8 cellular contexts compared by ENCODE assay signal in the genomic region with DNA sequence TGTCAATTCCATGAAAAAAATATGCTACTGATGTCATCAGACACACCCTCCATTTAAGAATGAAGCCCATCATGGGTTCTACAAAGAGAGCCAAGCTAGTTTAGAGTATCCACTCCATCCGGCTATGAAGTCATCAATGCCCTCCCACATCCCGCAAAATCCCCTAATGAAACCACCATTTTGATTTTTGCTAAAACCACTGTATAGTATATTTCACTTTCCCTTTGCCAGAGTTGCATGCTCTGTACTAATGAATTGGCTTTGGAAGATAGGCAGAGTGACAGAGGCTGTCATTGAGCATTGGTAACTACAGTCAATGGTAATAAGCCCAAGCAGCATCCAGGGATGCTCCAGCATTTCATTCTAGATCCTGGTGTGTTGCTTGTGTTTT.
DNase-seq lines count a peak whose midpoint lies in the region; ATAC-seq and TF ChIP-seq lines count a peak whose summit lies in the region.

No MANE protein-coding gene starts in this region.

- H3K27ac ChIP-seq in spleen (peak overlapping the region in 6 of 8 donors; percentile 13 to 75 (median 53)), stomach (no peak overlapping the region)

- no peaks in the 10 kb centered on the region for H3K9me3 ChIP-seq in spleen
- H3K9me3 ChIP-seq in stomach, result no peaks in the 10 kb centered on the region

- H3K4me3 Mint-ChIP-seq in activated CD8-positive, alpha-beta memory T cell treated with anti-CD3 and anti-CD28 coated beads, Interleukin-2, amount 10 ng/mL, durations not matched to agents 7 days and 5 days, result peak overlapping the region; percentile 44

- H3K4me3 ChIP-seq in spleen (no peak overlapping the region), stomach (no peak overlapping the region)

- intact Hi-C loops in spleen (cut with DNase I; ENCODE audit: low total_unique reads), result loop anchor here (5.0 kb wide), 1 partner anchor 120 kb away; a partner anchor contains a TSS
- intact Hi-C loops in stomach (cut with DNase I; ENCODE audit: low total_unique reads), result loop anchor here (2.0 to 5.0 kb wide), 2 partner anchors 120 to 185 kb away; a partner anchor contains a TSS
- intact Hi-C loops in posterior cingulate gyrus (cut with DNase I), result loop anchor here (1.0 to 2.0 kb wide), 2 partner anchors 118 to 187 kb away; a partner anchor contains a TSS

- peak; percentile 79 for DNase-seq in activated CD8-positive, alpha-beta memory T cell treated with anti-CD3 and anti-CD28 coated beads, Interleukin-2, amount 10 ng/mL, durations not matched to agents 7 days and 5 days
- no peak for DNase-seq in activated CD8-positive, alpha-beta memory T cell treated with anti-CD3 and anti-CD28 coated beads, Interleukin-2, amount 50 U/mL, for 48 hours
- peak in 4 of 5 donors; percentile 39 to 84 (median 53) for DNase-seq in T-helper 1 cell
- DNase-seq in spleen, result no peak
- DNase-seq in HuH-7 (ENCODE audit: low spot score), result no peak
- DNase-seq in stomach, result no peak
- DNase-seq in posterior cingulate gyrus, result no peak

- WGBS in spleen, 5 donors, result 46 to 77% (median 70%) methylated on average over 2 of the region's 2 CpGs
- 78 to 87% (median 82%) methylated on average over 2 of the region's 2 CpGs for WGBS in stomach, 5 donors

- H3K27ac Mint-ChIP-seq in activated CD8-positive, alpha-beta memory T cell treated with anti-CD3 and anti-CD28 coated beads, Interleukin-2, amount 10 ng/mL, durations not matched to agents 7 days and 5 days, result peak overlapping the region; percentile 78

- H3K9me3 Mint-ChIP-seq in activated CD8-positive, alpha-beta memory T cell treated with anti-CD3 and anti-CD28 coated beads, Interleukin-2, amount 10 ng/mL, durations not matched to agents 7 days and 5 days (ENCODE audit: low read depth), result no peaks in the 10 kb centered on the region

- no peak for TF ChIP-seq EP300 in stomach (IDR thresholded peaks at IDR 0.05)

- peaks cover 77% of the 10 kb centered on the region for H3K4me1 Mint-ChIP-seq in activated CD8-positive, alpha-beta memory T cell treated with anti-CD3 and anti-CD28 coated beads, Interleukin-2, amount 10 ng/mL, durations not matched to agents 7 days and 5 days

- peaks cover 19 to 96% (median 56%) of the 10 kb centered on the region in 6 donors for H3K4me1 ChIP-seq in spleen
- H3K4me1 ChIP-seq in stomach, result peaks cover 10 to 48% (median 20%) of the 10 kb centered on the region in 4 donors

- peaks cover 23% of the 10 kb centered on the region for H3K36me3 Mint-ChIP-seq in activated CD8-positive, alpha-beta memory T cell treated with anti-CD3 and anti-CD28 coated beads, Interleukin-2, amount 10 ng/mL, durations not matched to agents 7 days and 5 days

- TF ChIP-seq POLR2A in spleen (IDR thresholded peaks at IDR 0.05) (no peak), stomach (IDR thresholded peaks at IDR 0.05) (no peak)

- no peaks in the 10 kb centered on the region for H3K27me3 ChIP-seq in spleen (replicated peaks in 1 of 7)
- no peaks in the 10 kb centered on the region for H3K27me3 ChIP-seq in stomach

- TF ChIP-seq CTCF in spleen (IDR thresholded peaks at IDR 0.05 in 8 of 11, conservative IDR thresholded peaks at IDR 0.05 in 3 of 11) (no peak), stomach (IDR thresholded peaks at IDR 0.05) (no peak)

- H3K36me3 ChIP-seq in spleen (peaks cover 0 to 1% (median 0%) of the 10 kb centered on the region in 6 donors), stomach (no peaks in the 10 kb centered on the region)

- CTCF ChIA-PET in activated CD8-positive, alpha-beta memory T cell treated with anti-CD3 and anti-CD28 coated beads, Interleukin-2, amount 10 ng/mL, durations not matched to agents 7 days and 5 days (lab: Charles Lee), result interaction anchor here (0.6 to 3.5 kb wide), 26 partner anchors 9 to 313 kb away, joined by 3 to 49 read pairs (median 4); a partner anchor contains a TSS

- no peaks in the 10 kb centered on the region for H3K27me3 Mint-ChIP-seq in activated CD8-positive, alpha-beta memory T cell treated with anti-CD3 and anti-CD28 coated beads, Interleukin-2, amount 10 ng/mL, durations not matched to agents 7 days and 5 days

- peak; percentile 81 for ATAC-seq in activated CD8-positive, alpha-beta memory T cell treated with anti-CD3 and anti-CD28 coated beads, Interleukin-2, amount 10 ng/mL, durations not matched to agents 7 days and 5 days
- ATAC-seq in HG02852 (IDR thresholded peaks at IDR 0.05; ENCODE audit: unreplicated experiment), result peak; percentile 75

Comparison
In these comparisons a context has a peak if more than half of its experiments do, and no peak if none do; other contexts are left out.
1. DNase-seq: peak in activated CD8-positive, alpha-beta memory T cell treated with anti-CD3 and anti-CD28 coated beads, Interleukin-2, amount 10 ng/mL, durations not matched to agents 7 days and 5 days (single experiment) and T-helper 1 cell (4 of 5); none in activated CD8-positive, alpha-beta memory T cell treated with anti-CD3 and anti-CD28 coated beads, Interleukin-2, amount 50 U/mL, for 48 hours (single experiment), spleen (single experiment), HuH-7 (single experiment), stomach (single experiment) and posterior cingulate gyrus (0 of 10).
2. H3K27ac ChIP-seq: peak in spleen (6 of 8); none in stomach (0 of 5).